Comparison of ENCODE assay signal across 28 cellular contexts in the genomic region with DNA sequence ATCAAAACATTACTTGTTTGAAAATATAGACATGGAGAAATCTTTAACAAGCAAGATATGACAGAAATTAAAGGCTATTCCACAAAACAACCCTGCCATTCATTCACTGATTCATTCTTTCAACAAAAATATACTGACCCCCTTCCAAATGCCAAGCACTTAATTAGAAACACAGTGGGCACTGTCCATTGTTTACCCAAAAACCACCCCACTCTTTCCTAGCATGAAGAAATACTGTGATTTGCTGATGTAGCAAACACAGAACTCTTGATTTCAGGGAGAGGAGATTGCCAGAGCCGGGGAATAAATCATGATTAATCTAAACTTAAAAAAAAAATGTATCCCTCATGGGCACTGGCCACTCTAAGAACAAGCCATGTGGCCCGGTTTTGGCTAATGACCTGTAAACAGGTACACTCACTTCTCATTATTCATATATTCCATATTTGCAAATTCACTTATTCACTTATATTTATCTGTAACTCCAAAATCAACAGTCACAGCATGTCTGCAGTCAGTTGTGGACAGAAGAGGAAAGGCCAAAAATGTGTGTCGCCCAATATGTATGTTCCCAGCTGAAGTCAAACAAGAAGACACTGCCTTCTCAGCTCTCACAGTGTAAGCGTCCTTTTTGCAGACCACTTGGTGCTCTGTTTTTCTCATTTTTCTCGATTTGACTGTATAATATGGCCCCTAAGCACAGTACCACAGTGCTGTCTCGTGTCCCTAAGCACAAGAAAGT.
"Had no signal": no experiment of that assay in that cellular context is flagged by ENCODE, and none has a peak within 500 bp of the region (broad histone marks: within the 10 kb centered on the region; RNA-seq: fewer than 3 reads in every experiment).

No MANE protein-coding gene starts in this region.

- H3K27me3 Mint-ChIP-seq: activated naive CD8-positive, alpha-beta T cell treated with anti-CD3 and anti-CD28 coated beads, Interleukin-2, amount 10 ng/mL, durations not matched to agents 7 days and 5 days; stimulated activated memory B cell treated with anti-CD40 and anti-IgM and Interleukin-4, amounts not matched to agents 10 μg/mL and 1 μg/mL and 100 μg/mL, for 72 hours had no signal

- H3K4me3 Mint-ChIP-seq: activated naive CD4-positive, alpha-beta T cell treated with anti-CD3 and anti-CD28 coated beads for 36 hours; activated naive CD8-positive, alpha-beta T cell treated with anti-CD3 and anti-CD28 coated beads, Interleukin-2, amount 10 ng/mL, durations not matched to agents 7 days and 5 days; endodermal cell; neural progenitor cell; stimulated activated memory B cell treated with anti-CD40 and anti-IgM and Interleukin-4, amounts not matched to agents 10 μg/mL and 1 μg/mL and 100 μg/mL, for 72 hours had no signal

- H3K4me1 Mint-ChIP-seq: activated naive CD8-positive, alpha-beta T cell treated with anti-CD3 and anti-CD28 coated beads, Interleukin-2, amount 10 ng/mL, durations not matched to agents 7 days and 5 days had no signal

- DNase-seq: activated CD4-positive, alpha-beta T cell treated with anti-CD3 and anti-CD28 coated beads for 4 hours; activated CD4-positive, alpha-beta T cell treated with anti-CD3 and anti-CD28 coated beads, Interleukin-2, amount 50 U/mL, for 48 hours; activated CD4-positive, CD25-positive, alpha-beta regulatory T cell; activated CD8-positive, alpha-beta memory T cell treated with anti-CD3 and anti-CD28 coated beads, Interleukin-2, amount 50 U/mL, for 48 hours; activated effector memory CD4-positive, alpha-beta T cell treated with Interleukin-2 at 50 U/mL for 16 hours; activated naive CD4-positive, alpha-beta T cell treated with anti-CD3 and anti-CD28 coated beads for 36 hours; activated naive CD8-positive, alpha-beta T cell treated with anti-CD3 and anti-CD28 coated beads, Interleukin-2, amount 10 ng/mL, durations not matched to agents 7 days and 5 days; activated T-cell treated with anti-CD3 and anti-CD28 coated beads, Interleukin-2, amount 50 U/mL, for 48 hours; amniotic stem cell; endodermal cell; esophagus squamous epithelium; gastrocnemius medialis; head of caudate nucleus; hypothalamus; left ventricle myocardium superior; mesendoderm; mucosa of descending colon; small intestine; stimulated activated CD4-positive, alpha-beta T cell treated with anti-CD3 and anti-CD28 coated beads, Interleukin-2, amount 100 ng/mL, for 24 hours; T1000; testis; trophoblast cell; uterus had no signal

- H3K27ac Mint-ChIP-seq: activated naive CD4-positive, alpha-beta T cell treated with anti-CD3 and anti-CD28 coated beads for 36 hours; activated naive CD8-positive, alpha-beta T cell treated with anti-CD3 and anti-CD28 coated beads, Interleukin-2, amount 10 ng/mL, durations not matched to agents 7 days and 5 days; endodermal cell; neural progenitor cell; stimulated activated memory B cell treated with anti-CD40 and anti-IgM and Interleukin-4, amounts not matched to agents 10 μg/mL and 1 μg/mL and 100 μg/mL, for 72 hours had no signal

- H3K4me1 ChIP-seq: breast epithelium, esophagus squamous epithelium, gastrocnemius medialis, testis, uterus had no signal

- H3K4me3 ChIP-seq: breast epithelium, coronary artery, esophagus squamous epithelium, gastrocnemius medialis, mucosa of descending colon, neural progenitor cell, testis, uterus had no signal

- H3K9ac ChIP-seq: neural progenitor cell had no signal

- H3K9me3 ChIP-seq: breast epithelium, esophagus squamous epithelium, gastrocnemius medialis, mucosa of descending colon, testis, uterus had no signal

- H3K36me3 ChIP-seq: breast epithelium, esophagus squamous epithelium, gastrocnemius medialis, neural progenitor cell, uterus had no signal

- ATAC-seq: gastrocnemius medialis; left ventricle myocardium superior; mucosa of descending colon; sciatic nerve; stimulated activated memory B cell treated with anti-CD40 and anti-IgM and Interleukin-4, amounts not matched to agents 10 μg/mL and 1 μg/mL and 100 μg/mL, for 72 hours had no signal

- H3K27me3 ChIP-seq: breast epithelium, esophagus squamous epithelium, gastrocnemius medialis, neural progenitor cell, testis, uterus had no signal

- H3K36me3 Mint-ChIP-seq: neural progenitor cell; stimulated activated memory B cell treated with anti-CD40 and anti-IgM and Interleukin-4, amounts not matched to agents 10 μg/mL and 1 μg/mL and 100 μg/mL, for 72 hours had no signal

- H3K9me3 Mint-ChIP-seq: activated naive CD4-positive, alpha-beta T cell treated with anti-CD3 and anti-CD28 coated beads for 36 hours; activated naive CD8-positive, alpha-beta T cell treated with anti-CD3 and anti-CD28 coated beads, Interleukin-2, amount 10 ng/mL, durations not matched to agents 7 days and 5 days; endodermal cell; neural progenitor cell; stimulated activated memory B cell treated with anti-CD40 and anti-IgM and Interleukin-4, amounts not matched to agents 10 μg/mL and 1 μg/mL and 100 μg/mL, for 72 hours had no signal

- H3K4me2 ChIP-seq: neural progenitor cell had no signal

- H3K27ac ChIP-seq: breast epithelium, coronary artery, esophagus squamous epithelium, gastrocnemius medialis, neural progenitor cell, testis, uterus had no signal

- H2AFZ ChIP-seq: neural progenitor cell had no signal
